In genomic region chr5:177134653-177135225, GRCh38 we compare ENCODE assay signal across 8 cellular contexts. TPM values are rescaled to one million over a fixed set of nuclear protein-coding genes. Genes with fewer than 3 reads are reported as not detected.
DNase-seq lines count a peak whose midpoint lies in the region; ATAC-seq, FAIRE-seq and TF ChIP-seq lines count a peak whose summit lies in the region.

No MANE protein-coding gene starts in this region.

- WGBS in endodermal cell (ENCODE audit: insufficient coverage in 1 of 2, insufficient read length in 1 of 2), 2 experiments, result 30 to 34% methylated on average over 10 to 13 of the region's 13 CpGs
- 13 to 16% methylated on average over 13 of the region's 13 CpGs for WGBS in pancreas, 2 donors

- no peaks in the 10 kb centered on the region for H3K27me3 Mint-ChIP-seq in endodermal cell (ENCODE audit: insufficient read depth)

- H3K27me3 ChIP-seq in endodermal cell (ENCODE audit: control insufficient read depth, insufficient read depth, low read length, poor library complexity, severe bottlenecking), result no peaks in the 10 kb centered on the region
- H3K27me3 ChIP-seq in pancreas, result no peaks in the 10 kb centered on the region

- H3K36me3 ChIP-seq in endodermal cell (ENCODE audit: control insufficient read depth, insufficient read depth, low read length) (peaks cover 46% of the 10 kb centered on the region), pancreas (peaks cover 0 to 8% (median 0%) of the 10 kb centered on the region in 3 donors)

- H3K4me1 ChIP-seq in endodermal cell (ENCODE audit: control insufficient read depth, insufficient read depth, low read length) (peaks cover 7% of the 10 kb centered on the region), pancreas (peaks cover 20 to 34% (median 32%) of the 10 kb centered on the region in 3 donors)

- ATAC-seq in pancreas, result no peak
- ATAC-seq in HG03025 (IDR thresholded peaks at IDR 0.05; ENCODE audit: low FRiP score, unreplicated experiment), result no peak
- ATAC-seq in GM21528 (IDR thresholded peaks at IDR 0.05; ENCODE audit: low FRiP score, unreplicated experiment), result no peak

- FAIRE-seq in pancreas (lab: Jason Lieb, UNC), result no peak

- H3K9me3 ChIP-seq in endodermal cell (ENCODE audit: control insufficient read depth, low read length) (peaks cover 7% of the 10 kb centered on the region), pancreas (no peaks in the 10 kb centered on the region)

- H3K4me1 Mint-ChIP-seq in endodermal cell, result peaks cover 35% of the 10 kb centered on the region

- peak overlapping the region; percentile 94 for H3K27ac Mint-ChIP-seq in endodermal cell

- DNase-seq in GM12864 (ENCODE audit: low read depth), result no peak
- DNase-seq in OCI-M1 (lab: John Stamatoyannopoulos, UW), result peak; percentile 44
- no peak for DNase-seq in endodermal cell
- no peak for DNase-seq in pancreas
- DNase-seq in DMS114 treated with DMSO at 0.1 percent for 48 hours (lab: John Stamatoyannopoulos, UW; ENCODE audit: unreplicated experiment), result no peak
- no peak for DNase-seq in COR-L47 (lab: John Stamatoyannopoulos, UW)

- peak overlapping the region; percentile 65 for H3K9ac ChIP-seq in endodermal cell (ENCODE audit: extremely low read depth, low read length, poor library complexity, severe bottlenecking)

- H3K4me3 ChIP-seq in GM12864 (ENCODE audit: low read depth, low read length) (peak overlapping the region; percentile 96), endodermal cell (ENCODE audit: low read length) (peak overlapping the region; percentile 93), pancreas (peak overlapping the region; percentile 56 to 92 (median 60))

- H3K27ac ChIP-seq in endodermal cell (ENCODE audit: low read depth, low read length), result peak overlapping the region; percentile 87
- peak overlapping the region; percentile 44 to 88 (median 76) for H3K27ac ChIP-seq in pancreas

- H3K36me3 Mint-ChIP-seq in endodermal cell (ENCODE audit: low read depth), result peaks cover 45% of the 10 kb centered on the region

- no peaks in the 10 kb centered on the region for H3K9me3 Mint-ChIP-seq in endodermal cell

- no peak for TF ChIP-seq CTCF in GM12864 (IDR thresholded peaks at IDR 0.05; ENCODE audit: low read depth, low read length, missing control alignments)
- TF ChIP-seq CTCF in endodermal cell (conservative IDR thresholded peaks at IDR 0.05), result no peak
- no peak for TF ChIP-seq CTCF in pancreas (IDR thresholded peaks at IDR 0.05)

- H3K4me3 Mint-ChIP-seq in endodermal cell, result peak overlapping the region; percentile 78

- intact Hi-C loops in pancreas (cut with DNase I), result loop anchor here in 1 of 3 donors (10.0 kb wide), 1 partner anchor 160 kb away; no protein-coding TSS in a partner anchor

RNA-seq across cellular contexts. Expression of gene NSD1, which starts 1.2 kb away (rescaled TPM):
- total RNA-seq in endodermal cell, result 100 to 1,000 TPM; 150 to 190 TPM
- polyA plus RNA-seq in endodermal cell (2013, experiment 1 of 2), result 36.0 TPM
- 38.8 TPM for polyA plus RNA-seq in endodermal cell (2013, experiment 2 of 2)
- 10 to 100 TPM; 26.3 to 51.2 (median 33.6) TPM for total RNA-seq in pancreas
- 1 to 10 TPM; 6.9 to 7.8 TPM for polyA plus RNA-seq in pancreas

RNA-seq across cellular contexts. Expression of gene FGFR4, which starts 48.0 kb away (rescaled TPM):
- total RNA-seq in endodermal cell (100 to 1,000 TPM; 123 to 131 TPM), pancreas (10 to 100 TPM; 23.5 to 43.3 (median 29.7) TPM)
- polyA plus RNA-seq in endodermal cell (2013, experiment 1 of 2), result 26.6 TPM
- polyA plus RNA-seq in endodermal cell (2013, experiment 2 of 2), result 22.8 TPM
- polyA plus RNA-seq in pancreas, result 100 to 1,000 TPM in 1 of 2 donors, 10 to 100 TPM in 1; 69.6 to 105 TPM
